ENCODE assay signal across 10 cellular contexts in the genomic region with DNA sequence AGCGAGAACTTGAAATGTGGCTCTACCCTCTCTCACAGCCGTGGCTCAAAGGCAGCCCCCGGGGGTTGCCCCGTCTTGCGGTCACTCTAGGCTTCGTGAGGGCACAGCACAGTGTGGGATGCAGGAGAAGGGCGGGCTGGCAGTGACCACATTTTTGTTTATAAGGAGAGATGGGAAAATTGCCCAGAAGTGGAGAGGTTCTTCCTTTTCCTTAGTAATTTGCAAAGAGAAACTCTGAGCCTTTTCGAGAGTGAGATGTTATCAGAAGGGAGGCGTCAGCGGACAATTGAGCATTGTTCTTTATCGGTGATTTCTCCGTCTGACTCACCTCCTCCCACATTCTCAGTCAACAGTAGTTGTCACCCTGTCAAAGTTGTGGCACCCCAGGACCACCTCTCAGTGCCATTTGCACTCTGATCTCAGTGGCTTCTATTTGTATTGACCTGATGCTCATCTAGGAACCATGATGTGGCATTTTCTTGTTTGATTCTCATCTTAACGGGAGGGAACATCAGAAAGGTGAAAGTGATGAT.
DNase-seq lines count a peak whose midpoint lies in the region; ATAC-seq and FAIRE-seq lines count a peak whose summit lies in the region.
"Had no signal": no experiment of that assay in that cellular context is flagged by ENCODE, and none has a peak within 500 bp of the region (broad histone marks: within the 10 kb centered on the region; RNA-seq: fewer than 3 reads in every experiment).

No MANE protein-coding gene starts in this region.

- H3K9me3 ChIP-seq in right cardiac atrium (ENCODE audit: control insufficient read depth, low read length) (no peaks in the 10 kb centered on the region), SJCRH30 (replicated peaks) (no peaks in the 10 kb centered on the region)

- no peaks in the 10 kb centered on the region for H3K36me3 ChIP-seq in SJCRH30

- DNase-seq in right cardiac atrium: no peak
- DNase-seq in Right ventricle myocardium inferior (ENCODE audit: missing footprints): no peak
- peak; percentile 24 to 49 for DNase-seq in SJCRH30
- DNase-seq in glomerular endothelial cell (ENCODE audit: extremely low read depth, low read depth, low spot score): peak; percentile 75
- peak; percentile 57 for DNase-seq in urothelium cell line (ENCODE audit: low spot score)
- no peak for DNase-seq in NCI-H748 treated with DMSO at 0.1 percent for 48 hours (lab: John Stamatoyannopoulos, UW)
- DNase-seq in AG20443 (ENCODE audit: low spot score): no peak
- DNase-seq in iPS-NIHi11 (ENCODE audit: low spot score): no peak
- DNase-seq: anterior cingulate cortex, midbrain had no signal

- H3K27me3 ChIP-seq in right cardiac atrium (ENCODE audit: control insufficient read depth, insufficient read depth) (no peaks in the 10 kb centered on the region), SJCRH30 (no peaks in the 10 kb centered on the region)

- intact Hi-C loops in right cardiac atrium (cut with DNase I) (no loop called here), Right ventricle myocardium inferior (cut with DNase I) (no loop called here)

- H3K27ac ChIP-seq in right cardiac atrium (ENCODE audit: low read length) (no peak overlapping the region), SJCRH30 (peak overlapping the region; percentile 17; the same call in 1 of the 2 replicates)

- 27% methylated on average over 13 of the region's 13 CpGs for WGBS in right cardiac atrium

- no peak overlapping the region for H3K4me3 ChIP-seq in right cardiac atrium (ENCODE audit: low read length)
- no peak overlapping the region for H3K4me3 ChIP-seq in SJCRH30

- FAIRE-seq in urothelium cell line (lab: Jason Lieb, UNC): no peak

- ATAC-seq in right cardiac atrium (peak; percentile 25 to 70), Right ventricle myocardium inferior (no peak)

- H3K4me1 ChIP-seq in right cardiac atrium (ENCODE audit: control insufficient read depth, insufficient read depth, low read length) (peaks cover 4% of the 10 kb centered on the region), SJCRH30 (peaks cover 18% of the 10 kb centered on the region)

Comparison
In these comparisons a context has a peak if more than half of its experiments do, and no peak if none do; other contexts are left out.
1. DNase-seq: peak in SJCRH30 (2 of 2), glomerular endothelial cell (single experiment) and urothelium cell line (single experiment); none in right cardiac atrium (0 of 3), Right ventricle myocardium inferior (single experiment), NCI-H748 treated with DMSO at 0.1 percent for 48 hours (single experiment), AG20443 (single experiment) and iPS-NIHi11 (single experiment).